In genomic region chr10:24715246-24715769, GRCh38 we compare ENCODE assay signal across 25 cellular contexts.
"Had no signal": no experiment of that assay in that cellular context is flagged by ENCODE, and none has a peak within 500 bp of the region (broad histone marks: within the 10 kb centered on the region; RNA-seq: fewer than 3 reads in every experiment).

No MANE protein-coding gene starts in this region.

- H3K27me3 ChIP-seq: vagina had no signal

- ATAC-seq: activated T-cell treated with anti-CD3 and anti-CD28 coated beads, Interleukin-2, amount 50 U/mL, for 4 hours; sciatic nerve; stimulated activated effector memory CD8-positive, alpha-beta T cell treated with anti-CD3 and anti-CD28 coated beads, Interleukin-12 subunit alpha, Interleukin-12 subunit beta, amount 100 ng/mL, for 72 hours; stimulated activated naive CD8-positive, alpha-beta T cell treated with anti-CD3 and anti-CD28 coated beads, Interleukin-15, amount 100 ng/mL, for 72 hours had no signal

- H3K27ac Mint-ChIP-seq: activated B cell treated with CpG ODN at 0.5 μM for 24 hours; activated naive CD4-positive, alpha-beta T cell treated with anti-CD3 and anti-CD28 coated beads for 36 hours; activated naive CD8-positive, alpha-beta T cell treated with anti-CD3 and anti-CD28 coated beads, Interleukin-2, amount 10 ng/mL, durations not matched to agents 7 days and 5 days; activated T-helper 2 cell treated with anti-CD3 and anti-CD28 coated beads, Interferon-gamma antibody, Interleukin-2, Interleukin-4, amounts not matched to agents 10 μg/mL and 5 μg/mL and 100 μg/mL, durations not matched to agents 14 hours and 24 hours and 36 hours; dendritic cell treated with granulocyte-macrophage colony-stimulating factor and Interleukin-4, amounts not matched to agents 40 ng/mL and 50 ng/mL, for 4 days; nephron; stimulated activated effector memory CD8-positive, alpha-beta T cell treated with anti-CD3 and anti-CD28 coated beads, Interleukin-12 subunit alpha, Interleukin-12 subunit beta, amount 100 ng/mL, for 72 hours; stimulated activated naive CD8-positive, alpha-beta T cell treated with anti-CD3 and anti-CD28 coated beads, Interleukin-15, amount 100 ng/mL, for 72 hours; T-helper 1 cell treated with Interleukin-12 subunit alpha and Interleukin-12 subunit beta and Interleukin-4 antibody, amounts not matched to agents 30 μg/mL and 1 μg/mL, for 36 hours; type B pancreatic cell had no signal

- H3K9me3 Mint-ChIP-seq: activated B cell treated with CpG ODN at 0.5 μM for 24 hours; activated naive CD4-positive, alpha-beta T cell treated with anti-CD3 and anti-CD28 coated beads for 36 hours; activated naive CD8-positive, alpha-beta T cell treated with anti-CD3 and anti-CD28 coated beads, Interleukin-2, amount 10 ng/mL, durations not matched to agents 7 days and 5 days; activated T-cell treated with anti-CD3 and anti-CD28 coated beads, Interleukin-2, amount 50 U/mL, for 4 hours; activated T-helper 2 cell treated with anti-CD3 and anti-CD28 coated beads, Interferon-gamma antibody, Interleukin-2, Interleukin-4, amounts not matched to agents 10 μg/mL and 5 μg/mL and 100 μg/mL, durations not matched to agents 14 hours and 24 hours and 36 hours; dendritic cell treated with granulocyte-macrophage colony-stimulating factor and Interleukin-4, amounts not matched to agents 40 ng/mL and 50 ng/mL, for 4 days; nephron; stimulated activated effector memory CD8-positive, alpha-beta T cell treated with anti-CD3 and anti-CD28 coated beads, Interleukin-12 subunit alpha, Interleukin-12 subunit beta, amount 100 ng/mL, for 72 hours; stimulated activated naive CD8-positive, alpha-beta T cell treated with anti-CD3 and anti-CD28 coated beads, Interleukin-15, amount 100 ng/mL, for 72 hours; T-helper 1 cell treated with Interleukin-12 subunit alpha and Interleukin-12 subunit beta and Interleukin-4 antibody, amounts not matched to agents 30 μg/mL and 1 μg/mL, for 36 hours; type B pancreatic cell had no signal

- H3K4me3 Mint-ChIP-seq: activated B cell treated with CpG ODN at 0.5 μM for 24 hours; activated naive CD4-positive, alpha-beta T cell treated with anti-CD3 and anti-CD28 coated beads for 36 hours; activated naive CD8-positive, alpha-beta T cell treated with anti-CD3 and anti-CD28 coated beads, Interleukin-2, amount 10 ng/mL, durations not matched to agents 7 days and 5 days; activated T-cell treated with anti-CD3 and anti-CD28 coated beads, Interleukin-2, amount 50 U/mL, for 4 hours; dendritic cell treated with granulocyte-macrophage colony-stimulating factor and Interleukin-4, amounts not matched to agents 40 ng/mL and 50 ng/mL, for 4 days; nephron; stimulated activated effector memory CD8-positive, alpha-beta T cell treated with anti-CD3 and anti-CD28 coated beads, Interleukin-12 subunit alpha, Interleukin-12 subunit beta, amount 100 ng/mL, for 72 hours; stimulated activated naive CD8-positive, alpha-beta T cell treated with anti-CD3 and anti-CD28 coated beads, Interleukin-15, amount 100 ng/mL, for 72 hours; T-helper 1 cell treated with Interleukin-12 subunit alpha and Interleukin-12 subunit beta and Interleukin-4 antibody, amounts not matched to agents 30 μg/mL and 1 μg/mL, for 36 hours; type B pancreatic cell had no signal

- DNase-seq: activated B cell treated with CpG ODN at 0.5 μM for 24 hours; activated CD4-positive, alpha-beta T cell treated with anti-CD3 and anti-CD28 coated beads for 4 hours; activated CD4-positive, alpha-beta T cell treated with anti-CD3 and anti-CD28 coated beads, Interleukin-2, amount 50 U/mL, for 48 hours; activated CD8-positive, alpha-beta memory T cell treated with anti-CD3 and anti-CD28 coated beads, Interleukin-2, amount 50 U/mL, for 48 hours; activated naive CD4-positive, alpha-beta T cell treated with anti-CD3 and anti-CD28 coated beads for 36 hours; activated naive CD8-positive, alpha-beta T cell treated with anti-CD3 and anti-CD28 coated beads, Interleukin-2, amount 10 ng/mL, durations not matched to agents 7 days and 5 days; activated T-cell treated with anti-CD3 and anti-CD28 coated beads, Interleukin-2, amount 50 U/mL, for 4 hours; effector memory CD4-positive, alpha-beta T cell; foreskin melanocyte; hypothalamus; left ventricle myocardium superior; mammary epithelial cell; posterior cingulate gyrus; stimulated activated CD4-positive, alpha-beta T cell treated with anti-CD3 and anti-CD28 coated beads, Interleukin-2, amount 100 ng/mL, for 24 hours; stimulated activated naive CD8-positive, alpha-beta T cell treated with anti-CD3 and anti-CD28 coated beads, Interleukin-15, amount 100 ng/mL, for 72 hours; T1000 had no signal

- H3K4me3 ChIP-seq: vagina had no signal

- FAIRE-seq: small intestine had no signal

- H3K36me3 ChIP-seq: vagina had no signal

- H3K36me3 Mint-ChIP-seq: stimulated activated effector memory CD8-positive, alpha-beta T cell treated with anti-CD3 and anti-CD28 coated beads, Interleukin-12 subunit alpha, Interleukin-12 subunit beta, amount 100 ng/mL, for 72 hours had no signal

- H3K27me3 Mint-ChIP-seq: activated naive CD8-positive, alpha-beta T cell treated with anti-CD3 and anti-CD28 coated beads, Interleukin-2, amount 10 ng/mL, durations not matched to agents 7 days and 5 days; dendritic cell treated with granulocyte-macrophage colony-stimulating factor and Interleukin-4, amounts not matched to agents 40 ng/mL and 50 ng/mL, for 4 days; stimulated activated naive CD8-positive, alpha-beta T cell treated with anti-CD3 and anti-CD28 coated beads, Interleukin-15, amount 100 ng/mL, for 72 hours; type B pancreatic cell had no signal

- H3K9me3 ChIP-seq: vagina had no signal

- H3K4me1 Mint-ChIP-seq: stimulated activated naive CD8-positive, alpha-beta T cell treated with anti-CD3 and anti-CD28 coated beads, Interleukin-15, amount 100 ng/mL, for 72 hours had no signal
